Comparison of ENCODE assay signal across 1 cellular context in the genomic region with DNA sequence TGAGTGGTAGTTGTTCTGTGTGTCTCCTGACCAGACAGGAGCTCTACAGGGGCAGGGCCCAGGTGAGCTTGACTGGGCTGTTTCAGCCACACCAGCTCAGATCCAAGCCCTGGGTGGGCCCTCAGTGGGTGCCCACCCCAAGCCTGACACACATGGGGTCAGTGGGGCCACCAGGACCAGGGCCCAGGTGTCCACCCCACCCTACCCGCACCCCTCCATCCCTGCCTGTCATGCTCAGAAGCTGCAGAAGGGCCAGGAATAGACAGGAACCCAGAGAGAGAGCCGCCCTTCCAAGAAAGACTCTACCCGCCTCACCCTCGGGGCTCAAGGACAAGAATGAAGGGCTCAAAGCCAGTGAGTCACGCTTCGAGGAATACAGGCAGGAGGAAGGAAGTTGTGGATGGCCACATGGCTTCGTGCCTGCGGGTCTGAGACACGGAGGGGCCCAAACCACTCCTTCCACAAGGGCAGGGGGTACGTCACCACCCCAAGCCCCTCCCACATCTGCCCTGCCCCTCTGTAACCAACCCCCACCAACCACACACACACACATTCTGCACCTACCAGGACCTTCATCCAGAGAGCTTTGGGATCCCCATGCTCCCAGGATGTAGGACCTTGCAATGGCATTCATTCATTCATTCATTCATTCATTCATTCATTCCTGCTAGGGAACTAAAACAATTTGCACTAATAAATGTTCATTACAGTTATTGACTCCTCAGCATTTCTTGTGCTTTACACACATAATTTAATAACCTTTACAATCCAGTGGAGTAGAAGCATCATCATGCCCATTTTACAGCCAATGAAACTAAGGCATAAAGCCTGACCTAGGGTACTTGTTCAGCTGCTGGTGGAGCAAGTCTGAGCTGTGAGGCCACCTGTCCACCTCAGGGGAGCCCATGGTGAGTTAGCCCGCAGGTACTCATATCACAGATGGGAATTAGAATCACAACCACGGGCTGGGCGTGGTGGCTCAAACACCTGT.
TF ChIP-seq lines count a peak whose summit lies in the region.

No MANE protein-coding gene starts in this region.

TF ChIP-seq in K562, 482 proteins besides CTCF, POLR2A, EP300 and RAD21 (continued from another document):
- TF ChIP-seq, protein P1, sequence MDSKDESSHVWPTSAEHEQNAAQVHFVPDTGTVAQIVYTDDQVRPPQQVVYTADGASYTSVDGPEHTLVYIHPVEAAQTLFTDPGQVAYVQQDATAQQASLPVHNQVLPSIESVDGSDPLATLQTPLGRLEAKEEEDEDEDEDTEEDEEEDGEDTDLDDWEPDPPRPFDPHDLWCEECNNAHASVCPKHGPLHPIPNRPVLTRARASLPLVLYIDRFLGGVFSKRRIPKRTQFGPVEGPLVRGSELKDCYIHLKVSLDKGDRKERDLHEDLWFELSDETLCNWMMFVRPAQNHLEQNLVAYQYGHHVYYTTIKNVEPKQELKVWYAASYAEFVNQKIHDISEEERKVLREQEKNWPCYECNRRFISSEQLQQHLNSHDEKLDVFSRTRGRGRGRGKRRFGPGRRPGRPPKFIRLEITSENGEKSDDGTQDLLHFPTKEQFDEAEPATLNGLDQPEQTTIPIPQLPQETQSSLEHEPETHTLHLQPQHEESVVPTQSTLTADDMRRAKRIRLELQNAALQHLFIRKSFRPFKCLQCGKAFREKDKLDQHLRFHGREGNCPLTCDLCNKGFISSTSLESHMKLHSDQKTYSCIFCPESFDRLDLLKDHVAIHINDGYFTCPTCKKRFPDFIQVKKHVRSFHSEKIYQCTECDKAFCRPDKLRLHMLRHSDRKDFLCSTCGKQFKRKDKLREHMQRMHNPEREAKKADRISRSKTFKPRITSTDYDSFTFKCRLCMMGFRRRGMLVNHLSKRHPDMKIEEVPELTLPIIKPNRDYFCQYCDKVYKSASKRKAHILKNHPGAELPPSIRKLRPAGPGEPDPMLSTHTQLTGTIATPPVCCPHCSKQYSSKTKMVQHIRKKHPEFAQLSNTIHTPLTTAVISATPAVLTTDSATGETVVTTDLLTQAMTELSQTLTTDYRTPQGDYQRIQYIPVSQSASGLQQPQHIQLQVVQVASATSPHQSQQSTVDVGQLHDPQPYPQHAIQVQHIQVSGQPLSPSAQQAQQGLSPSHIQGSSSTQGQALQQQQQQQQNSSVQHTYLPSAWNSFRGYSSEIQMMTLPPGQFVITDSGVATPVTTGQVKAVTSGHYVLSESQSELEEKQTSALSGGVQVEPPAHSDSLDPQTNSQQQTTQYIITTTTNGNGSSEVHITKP (IDR thresholded peaks at IDR 0.05; ENCODE audit: partially characterized antibody): peak; percentile 15
- TF ChIP-seq, protein P2, sequence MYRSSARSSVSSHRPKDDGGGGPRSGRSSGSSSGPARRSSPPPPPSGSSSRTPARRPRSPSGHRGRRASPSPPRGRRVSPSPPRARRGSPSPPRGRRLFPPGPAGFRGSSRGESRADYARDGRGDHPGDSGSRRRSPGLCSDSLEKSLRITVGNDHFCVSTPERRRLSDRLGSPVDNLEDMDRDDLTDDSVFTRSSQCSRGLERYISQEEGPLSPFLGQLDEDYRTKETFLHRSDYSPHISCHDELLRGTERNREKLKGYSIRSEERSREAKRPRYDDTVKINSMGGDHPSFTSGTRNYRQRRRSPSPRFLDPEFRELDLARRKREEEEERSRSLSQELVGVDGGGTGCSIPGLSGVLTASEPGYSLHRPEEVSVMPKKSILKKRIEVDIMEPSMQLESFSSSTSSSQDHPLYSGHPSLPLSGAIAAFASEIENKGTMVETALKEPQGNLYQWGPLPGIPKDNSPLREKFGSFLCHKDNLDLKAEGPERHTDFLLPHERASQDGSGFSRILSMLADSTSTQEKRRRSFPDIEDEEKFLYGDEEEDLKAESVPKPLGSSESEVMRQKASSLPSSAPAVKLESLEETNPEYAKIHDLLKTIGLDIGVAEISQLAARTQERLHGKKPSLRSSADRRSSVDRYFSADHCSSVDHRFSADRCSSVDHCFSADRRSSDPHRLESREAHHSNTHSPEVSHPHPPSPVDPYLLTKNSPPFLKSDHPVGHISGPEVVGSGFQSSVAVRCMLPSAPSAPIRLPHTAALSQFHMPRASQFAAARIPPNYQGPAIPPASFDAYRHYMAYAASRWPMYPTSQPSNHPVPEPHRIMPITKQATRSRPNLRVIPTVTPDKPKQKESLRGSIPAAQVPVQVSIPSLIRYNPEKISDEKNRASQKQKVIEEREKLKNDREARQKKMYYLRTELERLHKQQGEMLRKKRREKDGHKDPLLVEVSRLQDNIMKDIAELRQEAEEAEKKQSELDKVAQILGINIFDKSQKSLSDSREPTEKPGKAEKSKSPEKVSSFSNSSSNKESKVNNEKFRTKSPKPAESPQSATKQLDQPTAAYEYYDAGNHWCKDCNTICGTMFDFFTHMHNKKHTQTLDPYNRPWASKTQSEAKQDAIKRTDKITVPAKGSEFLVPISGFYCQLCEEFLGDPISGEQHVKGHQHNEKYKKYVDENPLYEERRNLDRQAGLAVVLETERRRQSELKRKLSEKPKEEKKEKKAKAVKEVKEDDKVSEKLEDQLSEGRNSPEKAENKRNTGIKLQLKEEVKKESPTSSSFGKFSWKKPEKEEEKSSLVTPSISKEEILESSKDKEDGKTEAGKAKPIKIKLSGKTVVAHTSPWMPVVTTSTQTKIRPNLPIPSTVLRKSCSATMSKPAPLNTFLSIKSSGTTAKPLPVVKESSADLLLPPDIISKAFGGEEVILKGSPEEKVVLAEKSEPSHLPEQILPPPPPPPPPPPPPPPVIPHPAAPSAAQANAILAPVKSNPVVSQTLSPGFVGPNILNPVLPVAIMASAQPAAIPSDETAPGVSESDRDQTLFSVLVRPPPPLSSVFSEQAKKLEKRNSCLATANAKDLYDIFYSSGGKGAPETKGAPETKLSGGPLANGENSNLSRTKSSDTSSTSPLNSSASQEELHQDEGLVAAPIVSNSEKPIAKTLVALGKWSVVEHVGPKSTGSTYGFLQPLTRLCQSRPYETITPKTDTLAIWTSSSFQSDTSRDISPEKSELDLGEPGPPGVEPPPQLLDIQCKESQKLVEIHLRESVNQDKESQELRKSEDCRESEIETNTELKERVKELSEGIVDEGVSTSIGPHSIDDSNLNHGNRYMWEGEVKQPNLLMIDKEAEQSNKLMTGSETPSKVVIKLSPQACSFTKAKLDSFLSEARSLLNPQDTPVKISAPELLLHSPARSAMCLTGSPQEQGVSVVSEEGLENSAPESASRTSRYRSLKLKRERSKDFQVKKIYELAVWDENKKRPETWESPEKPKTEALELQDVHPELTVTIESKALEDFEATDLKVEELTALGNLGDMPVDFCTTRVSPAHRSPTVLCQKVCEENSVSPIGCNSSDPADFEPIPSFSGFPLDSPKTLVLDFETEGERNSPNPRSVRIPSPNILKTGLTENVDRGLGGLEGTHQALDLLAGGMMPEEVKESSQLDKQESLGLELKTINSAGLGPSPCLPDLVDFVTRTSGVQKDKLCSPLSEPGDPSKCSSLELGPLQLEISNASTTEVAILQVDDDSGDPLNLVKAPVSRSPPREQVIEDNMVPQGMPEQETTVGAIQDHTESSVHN (IDR thresholded peaks at IDR 0.05; ENCODE audit: borderline replicate concordance in 1 of 2, low read depth in 1 of 2): no peak
- TF ChIP-seq, protein P3, sequence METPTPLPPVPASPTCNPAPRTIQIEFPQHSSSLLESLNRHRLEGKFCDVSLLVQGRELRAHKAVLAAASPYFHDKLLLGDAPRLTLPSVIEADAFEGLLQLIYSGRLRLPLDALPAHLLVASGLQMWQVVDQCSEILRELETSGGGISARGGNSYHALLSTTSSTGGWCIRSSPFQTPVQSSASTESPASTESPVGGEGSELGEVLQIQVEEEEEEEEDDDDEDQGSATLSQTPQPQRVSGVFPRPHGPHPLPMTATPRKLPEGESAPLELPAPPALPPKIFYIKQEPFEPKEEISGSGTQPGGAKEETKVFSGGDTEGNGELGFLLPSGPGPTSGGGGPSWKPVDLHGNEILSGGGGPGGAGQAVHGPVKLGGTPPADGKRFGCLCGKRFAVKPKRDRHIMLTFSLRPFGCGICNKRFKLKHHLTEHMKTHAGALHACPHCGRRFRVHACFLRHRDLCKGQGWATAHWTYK (CRISPR knock-in tag; IDR thresholded peaks at IDR 0.05): no peak
- TF ChIP-seq RCOR1 (IDR thresholded peaks at IDR 0.05; ENCODE audit: borderline replicate concordance in 1 of 2, low read depth in 2 of 2, low read length in 2 of 2): 0 out of 4 replicates have a peak, but pooled peaks of 1 of the 2 experiments have one; percentile 2
- peak; percentile 85 for TF ChIP-seq ZNF316 (IDR thresholded peaks at IDR 0.05)
- no peak for TF ChIP-seq FOXJ3 (CRISPR knock-in tag; IDR thresholded peaks at IDR 0.05)
- 0 out of 3 replicates have a peak, but pooled peaks of 1 of the 2 experiments have one; percentile 27 for TF ChIP-seq CBX3 (IDR thresholded peaks at IDR 0.05; ENCODE audit: borderline replicate concordance in 1 of 2, low read length in 2 of 2)
